ENCODE assay signal across 20 cellular contexts in genomic region chr18:73214970-73215369, GRCh38.
DNase-seq lines count a peak whose midpoint lies in the region; ATAC-seq, FAIRE-seq and TF ChIP-seq lines count a peak whose summit lies in the region.
"Had no signal": no experiment of that assay in that cellular context is flagged by ENCODE, and none has a peak within 500 bp of the region (broad histone marks: within the 10 kb centered on the region; RNA-seq: fewer than 3 reads in every experiment).

No MANE protein-coding gene starts in this region.

- no peak overlapping the region for H3K4me3 ChIP-seq in HepG2 (replicated peaks in 1 of 3; ENCODE audit: insufficient read depth in 1 of 3, low read depth in 2 of 3, low read length in 3 of 3)
- H3K4me3 ChIP-seq in Peyer's patch, result no peak overlapping the region
- H3K4me3 ChIP-seq: BLaER1 treated with 17β-estradiol and CSF1 and Interleukin-3, amounts not matched to agents 10 nM and 100 nM; GM23338 had no signal

- H3K9ac ChIP-seq in HepG2 (ENCODE audit: insufficient read depth, low read depth, low read length), result no peak overlapping the region
- H3K9ac ChIP-seq: BLaER1 treated with 17β-estradiol and CSF1 and Interleukin-3, amounts not matched to agents 10 nM and 100 nM had no signal

- no peak for FAIRE-seq in HepG2 (lab: Jason Lieb, UNC)
- FAIRE-seq: GM12892, GM18507, H54 had no signal

- H3K27me3 ChIP-seq in HepG2 (ENCODE audit: control insufficient read depth in 1 of 2, insufficient read depth in 2 of 2, low read length in 2 of 2), result no peaks in the 10 kb centered on the region
- no peaks in the 10 kb centered on the region for H3K27me3 ChIP-seq in Peyer's patch
- H3K27me3 ChIP-seq: BLaER1 treated with 17β-estradiol and CSF1 and Interleukin-3, amounts not matched to agents 10 nM and 100 nM had no signal

- TF ChIP-seq RAD21 in HepG2 (CRISPR knock-in tag; IDR thresholded peaks at IDR 0.05), result no peak

- no peaks in the 10 kb centered on the region for H3K4me1 ChIP-seq in HepG2 (ENCODE audit: insufficient read depth, low read length)
- H3K4me1 ChIP-seq in Peyer's patch, result no peaks in the 10 kb centered on the region
- H3K4me1 ChIP-seq: BLaER1 treated with 17β-estradiol and CSF1 and Interleukin-3, amounts not matched to agents 10 nM and 100 nM had no signal

- H3K4me3 Mint-ChIP-seq in activated CD4-positive, alpha-beta T cell treated with anti-CD3 and anti-CD28 coated beads for 36 hours, result no peak overlapping the region
- H3K4me3 Mint-ChIP-seq: B cell; CD8-positive, alpha-beta T cell; GM23338 had no signal

- peaks cover 20% of the 10 kb centered on the region for H3K9me3 Mint-ChIP-seq in activated CD4-positive, alpha-beta T cell treated with anti-CD3 and anti-CD28 coated beads for 36 hours (ENCODE audit: low read depth)

- no peak overlapping the region for H3K27ac Mint-ChIP-seq in activated CD4-positive, alpha-beta T cell treated with anti-CD3 and anti-CD28 coated beads for 36 hours
- H3K27ac Mint-ChIP-seq: B cell; CD8-positive, alpha-beta T cell; GM23338 had no signal

- in situ Hi-C loops in SK-MEL-5 (cut with HindIII; ENCODE audit: low pct_unique_long_range_greater_than_20kb, low sequenced_read_pairs), result no loop called here
- in situ Hi-C loops in HepG2 (cut with HindIII; ENCODE audit: extremely low pct_ligation_motif_present, low pct_unique_long_range_greater_than_20kb), result no loop called here

- H3K36me3 Mint-ChIP-seq in activated CD4-positive, alpha-beta T cell treated with anti-CD3 and anti-CD28 coated beads for 36 hours (ENCODE audit: low read depth), result no peaks in the 10 kb centered on the region
- H3K36me3 Mint-ChIP-seq: CD8-positive, alpha-beta T cell had no signal

- H3K9me3 ChIP-seq in HepG2 (ENCODE audit: low read length) (peaks cover 36% of the 10 kb centered on the region), Peyer's patch (peaks cover 0 to 8% (median 0%) of the 10 kb centered on the region in 4 donors)

- WGBS in HepG2 (ENCODE audit: low lambda C conversion rate), result 27% methylated on average over 7 of the region's 7 CpGs

- no peaks in the 10 kb centered on the region for H3K27me3 Mint-ChIP-seq in activated CD4-positive, alpha-beta T cell treated with anti-CD3 and anti-CD28 coated beads for 36 hours
- H3K27me3 Mint-ChIP-seq: B cell had no signal

- no peaks in the 10 kb centered on the region for H3K4me1 Mint-ChIP-seq in activated CD4-positive, alpha-beta T cell treated with anti-CD3 and anti-CD28 coated beads for 36 hours
- H3K4me1 Mint-ChIP-seq: B cell, GM23338 had no signal

- no peak overlapping the region for H2AFZ ChIP-seq in HepG2 (ENCODE audit: low read length)
- H2AFZ ChIP-seq: GM23338 had no signal

- H3K4me2 ChIP-seq in HepG2 (ENCODE audit: low read depth, low read length), result no peak overlapping the region
- H3K4me2 ChIP-seq: BLaER1 treated with 17β-estradiol and CSF1 and Interleukin-3, amounts not matched to agents 10 nM and 100 nM; GM23338 had no signal

- TF ChIP-seq POLR2A in HepG2 (IDR thresholded peaks at IDR 0.05; ENCODE audit: insufficient read depth in 1 of 2, low read depth in 2 of 2, low read length in 2 of 2) (no peak), Peyer's patch (IDR thresholded peaks at IDR 0.05) (no peak)

- CTCF ChIA-PET in HepG2 (lab: Yijun Ruan, JAX; ENCODE audit: low intra/inter-chr PET ratio, low total read pairs), result no interaction called here
- CTCF ChIA-PET in activated CD4-positive, alpha-beta T cell treated with anti-CD3 and anti-CD28 coated beads for 36 hours (lab: Charles Lee), result no interaction called here

- POLR2A ChIA-PET in HepG2 (lab: Yijun Ruan, JAX), result no interaction called here
- POLR2A ChIA-PET in activated CD4-positive, alpha-beta T cell treated with anti-CD3 and anti-CD28 coated beads for 36 hours (lab: Charles Lee), result no interaction called here

- no peaks in the 10 kb centered on the region for H4K20me1 ChIP-seq in HepG2 (ENCODE audit: insufficient read depth, low read length)
- H4K20me1 ChIP-seq: BLaER1 treated with 17β-estradiol and CSF1 and Interleukin-3, amounts not matched to agents 10 nM and 100 nM had no signal

- peak; percentile 7 for DNase-seq in NCI-H82 (lab: John Stamatoyannopoulos, UW)
- no peak for DNase-seq in NCI-H82 treated with DMSO at 0.1 percent for 48 hours (lab: John Stamatoyannopoulos, UW; ENCODE audit: unreplicated experiment)
- DNase-seq in SK-MEL-5 (ENCODE audit: low read depth, low spot score), result peak; percentile 2
- DNase-seq in HepG2 (ENCODE audit: low spot score), result no peak
- no peak for DNase-seq in Peyer's patch
- no peak for DNase-seq in activated CD4-positive, alpha-beta T cell treated with anti-CD3 and anti-CD28 coated beads for 36 hours
- no peak for DNase-seq in stimulated activated CD4-positive, alpha-beta T cell treated with anti-CD3 and anti-CD28 coated beads, Interleukin-15, amount 100 ng/mL, for 24 hours
- DNase-seq in SKM-1 treated with dmso at 0.1 percent for 144 hours (lab: John Stamatoyannopoulos, UW; ENCODE audit: unreplicated experiment), result no peak
- DNase-seq: CD8-positive, alpha-beta T cell; COR-L47; DMS 273 treated with DMSO at 0.1 percent for 48 hours; DMS79; GDM1; HCEC 1CT had no signal

- intact Hi-C loops in HepG2 (cut with micrococcal nuclease; ENCODE audit: unreplicated experiment), result no loop called here
- intact Hi-C loops in activated CD4-positive, alpha-beta T cell treated with anti-CD3 and anti-CD28 coated beads for 36 hours (cut with DNase I, micrococcal nuclease), result no loop called here

- ATAC-seq in HepG2, result no peak
- no peak for ATAC-seq in activated CD4-positive, alpha-beta T cell treated with anti-CD3 and anti-CD28 coated beads for 36 hours
- ATAC-seq: CD8-positive, alpha-beta T cell; GM23338 had no signal

- H3K79me2 ChIP-seq in HepG2 (ENCODE audit: insufficient read depth, low read length), result no peaks in the 10 kb centered on the region

- H3K36me3 ChIP-seq in HepG2 (replicated peaks in 1 of 2; ENCODE audit: control insufficient read depth in 1 of 2, insufficient read depth in 2 of 2, low read length in 2 of 2) (no peaks in the 10 kb centered on the region), Peyer's patch (no peaks in the 10 kb centered on the region)
- H3K36me3 ChIP-seq: BLaER1 treated with 17β-estradiol and CSF1 and Interleukin-3, amounts not matched to agents 10 nM and 100 nM had no signal

- BruUV-seq in HepG2 (replicated peaks; lab: Mats Ljungman, UMichigan), result no TSS peak

- no peak for TF ChIP-seq CTCF in HepG2 (CRISPR knock-in tag; IDR thresholded peaks at IDR 0.05)
- TF ChIP-seq CTCF in Peyer's patch (IDR thresholded peaks at IDR 0.05), result no peak

- TF ChIP-seq EP300 in HepG2 (IDR thresholded peaks at IDR 0.05; ENCODE audit: low read depth in 2 of 2, low read length in 2 of 2), result no peak
- TF ChIP-seq EP300 in HepG2 (CRISPR knock-in tag; IDR thresholded peaks at IDR 0.05; ENCODE audit: borderline replicate concordance), result no peak

- no peak overlapping the region for H3K27ac ChIP-seq in HepG2 (ENCODE audit: extremely low read length, insufficient read depth, low read length)
- no peak overlapping the region for H3K27ac ChIP-seq in Peyer's patch
- H3K27ac ChIP-seq: BLaER1 treated with 17β-estradiol and CSF1 and Interleukin-3, amounts not matched to agents 10 nM and 100 nM had no signal

TF ChIP-seq in HepG2, 621 proteins besides CTCF, POLR2A, EP300 and RAD21:
- TF ChIP-seq ERF (CRISPR knock-in tag; IDR thresholded peaks at IDR 0.05), result no peak
- TF ChIP-seq CREB1 (IDR thresholded peaks at IDR 0.05), result peak; percentile 97
- TF ChIP-seq CREB1 (CRISPR knock-in tag; IDR thresholded peaks at IDR 0.05), result peak; percentile 50; the same call in 1 of the 2 replicates
- peak; percentile 73 for TF ChIP-seq ATF7 (IDR thresholded peaks at IDR 0.05)
- no peak for TF ChIP-seq ATF7 (CRISPR knock-in tag; IDR thresholded peaks at IDR 0.05)

Comparison
In these comparisons a context has a peak if more than half of its experiments do, and no peak if none do; other contexts are left out.
1. DNase-seq: peak in NCI-H82 (single experiment) and SK-MEL-5 (single experiment); none in NCI-H82 treated with DMSO at 0.1 percent for 48 hours (single experiment), HepG2 (single experiment), Peyer's patch (0 of 3), activated CD4-positive, alpha-beta T cell treated with anti-CD3 and anti-CD28 coated beads for 36 hours (single experiment), stimulated activated CD4-positive, alpha-beta T cell treated with anti-CD3 and anti-CD28 coated beads, Interleukin-15, amount 100 ng/mL, for 24 hours (single experiment) and SKM-1 treated with dmso at 0.1 percent for 144 hours (single experiment).